1 cellular context compared by ENCODE assay signal in genomic region chr12:112488257-112488926, GRCh38.
TF ChIP-seq lines count a peak whose summit lies in the region.

No MANE protein-coding gene starts in this region.

TF ChIP-seq in HepG2, 621 proteins besides CTCF, POLR2A, EP300 and RAD21 (continued from another document):
- TF ChIP-seq HNF1B (CRISPR knock-in tag; IDR thresholded peaks at IDR 0.05) = no peak
- no peak for TF ChIP-seq ARID2 (CRISPR knock-in tag; IDR thresholded peaks at IDR 0.05; ENCODE audit: borderline replicate concordance)
- TF ChIP-seq NR0B2 (CRISPR knock-in tag; IDR thresholded peaks at IDR 0.05) = no peak
- no peak for TF ChIP-seq CEBPB (IDR thresholded peaks at IDR 0.05; ENCODE audit: borderline replicate concordance, low read depth, low read length)
- TF ChIP-seq STAT6 (CRISPR knock-in tag; IDR thresholded peaks at IDR 0.05; ENCODE audit: borderline replicate concordance) = no peak
- no peak for TF ChIP-seq ZKSCAN1 (IDR thresholded peaks at IDR 0.05; ENCODE audit: low read length)
- no peak for TF ChIP-seq SMC3 (IDR thresholded peaks at IDR 0.05; ENCODE audit: low read length)
- TF ChIP-seq ZMYM2 (CRISPR knock-in tag; IDR thresholded peaks at IDR 0.05) = no peak
- TF ChIP-seq ARHGAP35 (CRISPR knock-in tag; IDR thresholded peaks at IDR 0.05; ENCODE audit: borderline replicate concordance) = no peak
